ENCODE assay signal across 33 cellular contexts in the genomic region with DNA sequence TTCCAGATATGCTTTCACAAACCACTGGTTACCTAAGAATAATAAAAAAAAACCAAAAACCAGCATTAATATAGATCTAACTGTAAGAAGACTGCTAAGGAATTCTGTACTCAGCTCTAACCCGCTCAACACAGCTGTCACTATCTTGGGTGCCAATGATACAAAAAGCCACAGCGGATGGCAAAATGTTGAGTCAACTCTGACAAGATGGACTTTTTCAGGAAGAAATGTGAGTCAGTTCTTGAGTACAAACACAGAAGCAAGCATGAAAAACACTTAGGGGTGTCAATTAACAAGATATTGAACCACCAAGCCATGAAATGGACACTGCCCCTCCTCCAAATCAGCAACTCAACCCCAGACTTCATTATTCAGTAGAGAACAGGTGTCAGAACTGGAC. TPM values are rescaled to one million over a fixed set of nuclear protein-coding genes. Genes with fewer than 3 reads are reported as not detected.
DNase-seq lines count a peak whose midpoint lies in the region; ATAC-seq and TF ChIP-seq lines count a peak whose summit lies in the region.
"Had no signal": no experiment of that assay in that cellular context is flagged by ENCODE, and none has a peak within 500 bp of the region (broad histone marks: within the 10 kb centered on the region; RNA-seq: fewer than 3 reads in every experiment).

No MANE protein-coding gene starts in this region.

- H3K9me3 Mint-ChIP-seq in GM23338, result no peaks in the 10 kb centered on the region
- H3K9me3 Mint-ChIP-seq in activated naive CD8-positive, alpha-beta T cell treated with anti-CD3 and anti-CD28 coated beads, Interleukin-2, amount 50 U/mL, for 24 hours, result no peaks in the 10 kb centered on the region
- H3K9me3 Mint-ChIP-seq: activated CD4-positive, alpha-beta memory T cell treated with anti-CD3 and anti-CD28 coated beads for 36 hours; activated naive CD4-positive, alpha-beta T cell treated with anti-CD3 and anti-CD28 coated beads, Interleukin-2, amount 10 ng/mL, durations not matched to agents 7 days and 5 days; activated T-cell treated with anti-CD3 and anti-CD28 coated beads, Interleukin-2, amount 50 U/mL, for 72 hours had no signal

- H3K9me2 ChIP-seq in GM23338 (ENCODE audit: insufficient read depth), result no peaks in the 10 kb centered on the region
- H3K9me2 ChIP-seq: SK-N-SH had no signal

- H2AFZ ChIP-seq in GM23338, result no peak overlapping the region

- H4K20me1 ChIP-seq in GM23338 (replicated peaks; ENCODE audit: insufficient read depth), result no peaks in the 10 kb centered on the region

- peak overlapping the region; percentile 82; the same call in 1 of the 2 replicates for H3K27ac Mint-ChIP-seq in GM23338
- H3K27ac Mint-ChIP-seq in activated naive CD8-positive, alpha-beta T cell treated with anti-CD3 and anti-CD28 coated beads, Interleukin-2, amount 50 U/mL, for 24 hours, result no peak overlapping the region
- H3K27ac Mint-ChIP-seq: activated CD4-positive, alpha-beta memory T cell treated with anti-CD3 and anti-CD28 coated beads for 36 hours; activated naive CD4-positive, alpha-beta T cell treated with anti-CD3 and anti-CD28 coated beads, Interleukin-2, amount 10 ng/mL, durations not matched to agents 7 days and 5 days; activated T-cell treated with anti-CD3 and anti-CD28 coated beads, Interleukin-2, amount 50 U/mL, for 72 hours; B cell; CD4-positive, alpha-beta memory T cell; naive B cell had no signal

- H3K4me1 ChIP-seq in GM23338 (ENCODE audit: insufficient read depth), result peaks cover 33% of the 10 kb centered on the region
- H3K4me1 ChIP-seq: sigmoid colon, transverse colon had no signal

- in situ Hi-C loops in brain microvascular endothelial cell (cut with HindIII; ENCODE audit: low pct_ligation_motif_present, low sequenced_read_pairs), result no loop called here

- H3F3A ChIP-seq in GM23338 (replicated peaks; ENCODE audit: low read depth), result no peaks in the 10 kb centered on the region

- TF ChIP-seq CTCF in GM23338 (conservative IDR thresholded peaks at IDR 0.05; ENCODE audit: low read depth in 2 of 2), result no peak
- TF ChIP-seq CTCF in brain microvascular endothelial cell (IDR thresholded peaks at IDR 0.05; ENCODE audit: low read depth, low read length, missing control alignments), result no peak

- ATAC-seq in GM23338 (no peak), HG03175 (IDR thresholded peaks at IDR 0.05; ENCODE audit: unreplicated experiment) (no peak)
- no peak for ATAC-seq in activated naive CD8-positive, alpha-beta T cell treated with anti-CD3 and anti-CD28 coated beads, Interleukin-2, amount 50 U/mL, for 24 hours
- ATAC-seq: activated CD4-positive, CD25-positive, alpha-beta regulatory T cell treated with anti-CD3 and anti-CD28 coated beads, Interleukin-2, amount 50 U/mL, for 24 hours; activated T-cell treated with anti-CD3 and anti-CD28 coated beads, Interleukin-2, amount 50 U/mL, for 72 hours; GM12878; left ventricle myocardium superior; PC-3; Right ventricle myocardium inferior had no signal

- H3K4me3 ChIP-seq in GM23338 (no peak overlapping the region), brain microvascular endothelial cell (ENCODE audit: low read depth, low read length) (no peak overlapping the region), MG63 (no peak overlapping the region)
- H3K4me3 ChIP-seq: GM12878, sigmoid colon, transverse colon had no signal

- peaks cover 14% of the 10 kb centered on the region; the same call in 1 of the 2 replicates for H3K79me2 ChIP-seq in GM23338 (replicated peaks; ENCODE audit: insufficient read depth)

- H3K4me1 Mint-ChIP-seq in GM23338, result peaks cover 45% of the 10 kb centered on the region
- no peaks in the 10 kb centered on the region for H3K4me1 Mint-ChIP-seq in activated naive CD8-positive, alpha-beta T cell treated with anti-CD3 and anti-CD28 coated beads, Interleukin-2, amount 50 U/mL, for 24 hours
- H3K4me1 Mint-ChIP-seq: activated naive CD4-positive, alpha-beta T cell treated with anti-CD3 and anti-CD28 coated beads, Interleukin-2, amount 10 ng/mL, durations not matched to agents 7 days and 5 days; B cell; CD4-positive, alpha-beta memory T cell; naive B cell had no signal

- no peak for DNase-seq in GM23338 (ENCODE audit: low spot score)
- peak; percentile 84 for DNase-seq in M059J (ENCODE audit: low read depth)
- peak; percentile 81 for DNase-seq in brain microvascular endothelial cell
- peak; percentile 95 for DNase-seq in myocyte (ENCODE audit: low read depth)
- DNase-seq in MG63, result no peak
- no peak for DNase-seq in NCI-H748 treated with DMSO at 0.1 percent for 48 hours (lab: John Stamatoyannopoulos, UW)
- no peak for DNase-seq in activated naive CD8-positive, alpha-beta T cell treated with anti-CD3 and anti-CD28 coated beads, Interleukin-2, amount 50 U/mL, for 24 hours
- DNase-seq: activated CD4-positive, alpha-beta memory T cell treated with anti-CD3 and anti-CD28 coated beads for 36 hours; activated naive CD4-positive, alpha-beta T cell treated with anti-CD3 and anti-CD28 coated beads, Interleukin-2, amount 10 ng/mL, durations not matched to agents 7 days and 5 days; activated T-cell treated with anti-CD3 and anti-CD28 coated beads, Interleukin-2, amount 50 U/mL, for 72 hours; amniotic stem cell; CD4-positive, alpha-beta memory T cell; H7; left ventricle myocardium superior; naive B cell; NCI-H2171; NCI-H510A treated with DMSO at 0.1 percent for 48 hours; NK-92 treated with Interleukin-12 subunit alpha and Interleukin-12 subunit beta, amount 100 ng/mL, for 24 hours; nucleus accumbens; PC-3; sigmoid colon; SK-N-SH; stimulated activated CD4-positive, alpha-beta T cell treated with anti-CD3 and anti-CD28 coated beads, Interleukin-4, amount 100 ng/mL, for 24 hours; transverse colon had no signal

- H3K36me3 Mint-ChIP-seq in GM23338 (ENCODE audit: low read depth), result no peaks in the 10 kb centered on the region
- H3K36me3 Mint-ChIP-seq in activated naive CD8-positive, alpha-beta T cell treated with anti-CD3 and anti-CD28 coated beads, Interleukin-2, amount 50 U/mL, for 24 hours (ENCODE audit: low read depth), result no peaks in the 10 kb centered on the region
- H3K36me3 Mint-ChIP-seq: activated CD4-positive, alpha-beta memory T cell treated with anti-CD3 and anti-CD28 coated beads for 36 hours; activated naive CD4-positive, alpha-beta T cell treated with anti-CD3 and anti-CD28 coated beads, Interleukin-2, amount 10 ng/mL, durations not matched to agents 7 days and 5 days; CD4-positive, alpha-beta memory T cell; naive B cell had no signal

- no peak overlapping the region for H3K4me2 ChIP-seq in GM23338
- H3K4me2 ChIP-seq: KMS-11, SK-N-SH had no signal

- H3K27me3 Mint-ChIP-seq in GM23338 (ENCODE audit: insufficient read depth, low read depth, poor library complexity), result peaks cover 3% of the 10 kb centered on the region
- H3K27me3 Mint-ChIP-seq in activated naive CD8-positive, alpha-beta T cell treated with anti-CD3 and anti-CD28 coated beads, Interleukin-2, amount 50 U/mL, for 24 hours, result peaks cover 2% of the 10 kb centered on the region
- H3K27me3 Mint-ChIP-seq: activated CD4-positive, alpha-beta memory T cell treated with anti-CD3 and anti-CD28 coated beads for 36 hours; activated naive CD4-positive, alpha-beta T cell treated with anti-CD3 and anti-CD28 coated beads, Interleukin-2, amount 10 ng/mL, durations not matched to agents 7 days and 5 days; CD4-positive, alpha-beta memory T cell; naive B cell had no signal

- no peak overlapping the region for H3K4me3 Mint-ChIP-seq in GM23338
- H3K4me3 Mint-ChIP-seq in activated naive CD8-positive, alpha-beta T cell treated with anti-CD3 and anti-CD28 coated beads, Interleukin-2, amount 50 U/mL, for 24 hours, result no peak overlapping the region
- H3K4me3 Mint-ChIP-seq: activated CD4-positive, alpha-beta memory T cell treated with anti-CD3 and anti-CD28 coated beads for 36 hours; activated naive CD4-positive, alpha-beta T cell treated with anti-CD3 and anti-CD28 coated beads, Interleukin-2, amount 10 ng/mL, durations not matched to agents 7 days and 5 days; activated T-cell treated with anti-CD3 and anti-CD28 coated beads, Interleukin-2, amount 50 U/mL, for 72 hours; B cell; CD4-positive, alpha-beta memory T cell; naive B cell had no signal

- no peak overlapping the region; the same call in 1 of the 2 replicates for H3K27ac ChIP-seq in GM23338 (ENCODE audit: low read depth)
- peak overlapping the region; percentile 75 for H3K27ac ChIP-seq in brain microvascular endothelial cell
- H3K27ac ChIP-seq: epithelial cell of prostate, KMS-11, sigmoid colon, transverse colon had no signal

- no peaks in the 10 kb centered on the region for H3K9me3 ChIP-seq in MG63
- H3K9me3 ChIP-seq: sigmoid colon, SK-N-SH, transverse colon had no signal

- no peaks in the 10 kb centered on the region for H3K36me3 ChIP-seq in GM23338 (ENCODE audit: insufficient read depth)
- H3K36me3 ChIP-seq in brain microvascular endothelial cell (replicated peaks), result no peaks in the 10 kb centered on the region
- no peaks in the 10 kb centered on the region for H3K36me3 ChIP-seq in MG63
- H3K36me3 ChIP-seq: sigmoid colon, transverse colon had no signal

- H3K27me3 ChIP-seq in GM23338 (ENCODE audit: insufficient read depth) (no peaks in the 10 kb centered on the region), brain microvascular endothelial cell (replicated peaks) (no peaks in the 10 kb centered on the region), MG63 (no peaks in the 10 kb centered on the region)
- H3K27me3 ChIP-seq: sigmoid colon, transverse colon had no signal

TF ChIP-seq in GM23338, 12 proteins besides CTCF, POLR2A, EP300 and RAD21 (continues in another document):
- no peak for TF ChIP-seq POLR2AphosphoS5 (IDR thresholded peaks at IDR 0.05; ENCODE audit: low read depth)
- no peak for TF ChIP-seq JUNB (IDR thresholded peaks at IDR 0.05; ENCODE audit: unreplicated experiment)
- TF ChIP-seq STAT1 (IDR thresholded peaks at IDR 0.05; ENCODE audit: unreplicated experiment), result no peak
- TF ChIP-seq EZH2phosphoT487 (IDR thresholded peaks at IDR 0.05; ENCODE audit: unreplicated experiment), result no peak
- TF ChIP-seq ZNF114 (CRISPR knock-in tag; IDR thresholded peaks at IDR 0.05), result no peak
- TF ChIP-seq EZH2 (IDR thresholded peaks at IDR 0.05; ENCODE audit: low read depth, unreplicated experiment), result no peak

RNA-seq across cellular contexts. Expression of gene CTTNBP2, which starts 55.0 kb away (rescaled TPM):
- total RNA-seq in GM23338 (2014; rRNA removed; shearing (Covaris generic)), result 22.7 and 26.8 TPM in 2 replicates
- 30.7 and 31.7 TPM in 2 replicates for polyA plus RNA-seq in GM23338 (2016; fragmentation: Nextera tagmentation; extraction: Ambion mirVana)
- total RNA-seq in M059J (2014; rRNA removed; shearing (Covaris generic)), result 0.39 and 0.59 TPM in 2 replicates
- total RNA-seq in myocyte, result 3.1 and 6.1 TPM in 2 replicates
- polyA plus RNA-seq in myocyte (2012), result 0.83 TPM
- 0.12 and 0.16 TPM in 2 replicates for total RNA-seq in MG63 (2014; rRNA removed; shearing (Covaris generic); ENCODE audit: low replicate concordance)
- total RNA-seq: activated CD4-positive, alpha-beta memory T cell treated with anti-CD3 and anti-CD28 coated beads for 36 hours; activated T-cell treated with anti-CD3 and anti-CD28 coated beads, Interleukin-2, amount 50 U/mL, for 72 hours; CD4-positive, alpha-beta memory T cell; GM12878; pulmonary artery endothelial cell; T-helper 1 cell treated with Interleukin-12 subunit alpha and Interleukin-12 subunit beta and Interleukin-4 antibody, amounts not matched to agents 30 ng/mL and 1 ng/mL, for 36 hours had no signal
- polyA plus RNA-seq: CD4-positive, alpha-beta memory T cell; SK-N-SH had no signal

Comparison
In these comparisons a context has a peak if more than half of its experiments do, and no peak if none do; other contexts are left out.
1. DNase-seq: peak in M059J (single experiment), brain microvascular endothelial cell (single experiment) and myocyte (single experiment); none in GM23338 (single experiment), MG63 (single experiment), NCI-H748 treated with DMSO at 0.1 percent for 48 hours (single experiment) and activated naive CD8-positive, alpha-beta T cell treated with anti-CD3 and anti-CD28 coated beads, Interleukin-2, amount 50 U/mL, for 24 hours (single experiment).